In the genomic region with DNA sequence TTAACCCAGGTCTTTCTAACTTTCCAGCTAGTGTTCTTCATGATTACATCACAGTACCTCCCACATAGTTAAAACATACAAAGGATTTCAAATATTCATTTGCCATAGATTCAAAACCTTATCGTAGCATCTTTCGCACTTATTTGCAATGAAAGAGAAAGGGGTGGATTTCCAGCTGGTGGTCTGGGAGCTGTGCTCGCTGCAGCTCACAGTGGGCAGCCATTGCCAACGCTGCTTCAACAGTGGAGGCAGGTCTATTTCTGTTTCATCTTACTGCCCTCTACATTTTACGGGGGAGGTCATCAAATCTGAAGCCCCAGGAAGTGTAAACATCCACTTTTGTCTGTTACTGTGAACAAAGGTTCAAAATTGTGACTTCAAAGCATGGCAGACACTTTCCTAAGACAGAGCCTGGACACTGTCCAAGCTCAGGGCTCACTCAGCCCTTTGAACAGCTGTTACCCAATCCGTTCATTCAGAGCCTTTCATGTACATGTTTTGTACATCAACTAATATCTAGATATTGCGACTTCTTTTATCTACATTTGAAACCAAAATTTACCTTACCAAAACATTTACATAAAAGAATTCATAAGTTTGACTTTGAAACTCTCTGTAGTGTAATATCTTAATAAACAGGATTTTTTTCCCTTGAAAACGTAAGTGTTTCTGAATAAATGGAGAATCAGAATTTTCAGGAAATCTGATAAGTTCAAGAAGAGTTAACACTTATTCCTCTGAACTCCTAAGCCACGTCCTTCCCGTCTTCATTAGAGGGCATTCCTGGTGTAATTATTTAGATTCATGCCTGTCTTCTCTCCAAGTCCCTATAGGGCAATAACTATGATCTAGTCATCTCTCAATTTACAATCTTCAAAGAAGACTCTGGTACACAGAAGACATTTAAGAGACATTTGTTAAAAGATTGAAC, we compare ENCODE assay signal across 1 cellular context.
TF ChIP-seq lines count a peak whose summit lies in the region.

No MANE protein-coding gene starts in this region.

TF ChIP-seq in GM23338, 12 proteins besides CTCF, POLR2A, EP300 and RAD21 (continued from another document):
- TF ChIP-seq EZH2 (IDR thresholded peaks at IDR 0.05; ENCODE audit: low read depth, unreplicated experiment) (no peak), EZH2phosphoT487 (IDR thresholded peaks at IDR 0.05; ENCODE audit: unreplicated experiment) (no peak)
- TF ChIP-seq, protein P1, sequence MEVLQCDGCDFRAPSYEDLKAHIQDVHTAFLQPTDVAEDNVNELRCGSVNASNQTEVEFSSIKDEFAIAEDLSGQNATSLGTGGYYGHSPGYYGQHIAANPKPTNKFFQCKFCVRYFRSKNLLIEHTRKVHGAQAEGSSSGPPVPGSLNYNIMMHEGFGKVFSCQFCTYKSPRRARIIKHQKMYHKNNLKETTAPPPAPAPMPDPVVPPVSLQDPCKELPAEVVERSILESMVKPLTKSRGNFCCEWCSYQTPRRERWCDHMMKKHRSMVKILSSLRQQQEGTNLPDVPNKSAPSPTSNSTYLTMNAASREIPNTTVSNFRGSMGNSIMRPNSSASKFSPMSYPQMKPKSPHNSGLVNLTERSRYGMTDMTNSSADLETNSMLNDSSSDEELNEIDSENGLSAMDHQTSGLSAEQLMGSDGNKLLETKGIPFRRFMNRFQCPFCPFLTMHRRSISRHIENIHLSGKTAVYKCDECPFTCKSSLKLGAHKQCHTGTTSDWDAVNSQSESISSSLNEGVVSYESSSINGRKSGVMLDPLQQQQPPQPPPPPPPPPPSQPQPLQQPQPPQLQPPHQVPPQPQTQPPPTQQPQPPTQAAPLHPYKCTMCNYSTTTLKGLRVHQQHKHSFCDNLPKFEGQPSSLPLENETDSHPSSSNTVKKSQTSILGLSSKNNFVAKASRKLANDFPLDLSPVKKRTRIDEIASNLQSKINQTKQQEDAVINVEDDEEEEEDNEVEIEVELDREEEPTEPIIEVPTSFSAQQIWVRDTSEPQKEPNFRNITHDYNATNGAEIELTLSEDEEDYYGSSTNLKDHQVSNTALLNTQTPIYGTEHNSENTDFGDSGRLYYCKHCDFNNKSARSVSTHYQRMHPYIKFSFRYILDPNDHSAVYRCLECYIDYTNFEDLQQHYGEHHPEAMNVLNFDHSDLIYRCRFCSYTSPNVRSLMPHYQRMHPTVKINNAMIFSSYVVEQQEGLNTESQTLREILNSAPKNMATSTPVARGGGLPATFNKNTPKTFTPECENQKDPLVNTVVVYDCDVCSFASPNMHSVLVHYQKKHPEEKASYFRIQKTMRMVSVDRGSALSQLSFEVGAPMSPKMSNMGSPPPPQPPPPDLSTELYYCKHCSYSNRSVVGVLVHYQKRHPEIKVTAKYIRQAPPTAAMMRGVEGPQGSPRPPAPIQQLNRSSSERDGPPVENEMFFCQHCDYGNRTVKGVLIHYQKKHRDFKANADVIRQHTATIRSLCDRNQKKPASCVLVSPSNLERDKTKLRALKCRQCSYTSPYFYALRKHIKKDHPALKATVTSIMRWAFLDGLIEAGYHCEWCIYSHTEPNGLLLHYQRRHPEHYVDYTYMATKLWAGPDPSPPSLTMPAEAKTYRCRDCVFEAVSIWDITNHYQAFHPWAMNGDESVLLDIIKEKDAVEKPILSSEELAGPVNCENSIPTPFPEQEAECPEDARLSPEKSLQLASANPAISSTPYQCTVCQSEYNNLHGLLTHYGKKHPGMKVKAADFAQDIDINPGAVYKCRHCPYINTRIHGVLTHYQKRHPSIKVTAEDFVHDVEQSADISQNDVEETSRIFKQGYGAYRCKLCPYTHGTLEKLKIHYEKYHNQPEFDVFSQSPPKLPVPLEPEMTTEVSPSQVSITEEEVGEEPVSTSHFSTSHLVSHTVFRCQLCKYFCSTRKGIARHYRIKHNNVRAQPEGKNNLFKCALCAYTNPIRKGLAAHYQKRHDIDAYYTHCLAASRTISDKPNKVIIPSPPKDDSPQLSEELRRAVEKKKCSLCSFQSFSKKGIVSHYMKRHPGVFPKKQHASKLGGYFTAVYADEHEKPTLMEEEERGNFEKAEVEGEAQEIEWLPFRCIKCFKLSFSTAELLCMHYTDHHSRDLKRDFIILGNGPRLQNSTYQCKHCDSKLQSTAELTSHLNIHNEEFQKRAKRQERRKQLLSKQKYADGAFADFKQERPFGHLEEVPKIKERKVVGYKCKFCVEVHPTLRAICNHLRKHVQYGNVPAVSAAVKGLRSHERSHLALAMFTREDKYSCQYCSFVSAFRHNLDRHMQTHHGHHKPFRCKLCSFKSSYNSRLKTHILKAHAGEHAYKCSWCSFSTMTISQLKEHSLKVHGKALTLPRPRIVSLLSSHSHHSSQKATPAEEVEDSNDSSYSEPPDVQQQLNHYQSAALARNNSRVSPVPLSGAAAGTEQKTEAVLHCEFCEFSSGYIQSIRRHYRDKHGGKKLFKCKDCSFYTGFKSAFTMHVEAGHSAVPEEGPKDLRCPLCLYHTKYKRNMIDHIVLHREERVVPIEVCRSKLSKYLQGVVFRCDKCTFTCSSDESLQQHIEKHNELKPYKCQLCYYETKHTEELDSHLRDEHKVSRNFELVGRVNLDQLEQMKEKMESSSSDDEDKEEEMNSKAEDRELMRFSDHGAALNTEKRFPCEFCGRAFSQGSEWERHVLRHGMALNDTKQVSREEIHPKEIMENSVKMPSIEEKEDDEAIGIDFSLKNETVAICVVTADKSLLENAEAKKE (CRISPR knock-in tag; IDR thresholded peaks at IDR 0.05): no peak
